ENCODE assay signal across 8 cellular contexts in genomic region chr10:14648936-14649335, GRCh38.
A peak's percentile ranks its signal among the peaks of the same experiment; 100 is the strongest.
DNase-seq lines count a peak whose midpoint lies in the region; ATAC-seq and TF ChIP-seq lines count a peak whose summit lies in the region.

No MANE protein-coding gene starts in this region.

- no peak for TF ChIP-seq EP300 in SK-N-SH (IDR thresholded peaks at IDR 0.05; ENCODE audit: borderline replicate concordance in 1 of 2, low read depth in 1 of 2, low read length in 1 of 2)

- no peaks in the 10 kb centered on the region for H3K79me2 ChIP-seq in SK-N-SH (ENCODE audit: insufficient read depth)

- H3K27me3 ChIP-seq in SK-N-SH (ENCODE audit: insufficient read depth), result no peaks in the 10 kb centered on the region
- H3K27me3 ChIP-seq in spleen (replicated peaks in 1 of 7), result no peaks in the 10 kb centered on the region

- H3K27ac ChIP-seq in SK-N-SH (ENCODE audit: low read depth in 2 of 2, low read length in 1 of 2) (peak overlapping the region in 1 of 2 experiments; percentile 80; a peak in 2 of 4 replicates), RWPE1 (no peak overlapping the region), spleen (peak overlapping the region; percentile 68 to 87 (median 86))

- H3K4me2 ChIP-seq in SK-N-SH, result peak overlapping the region; percentile 48; the same call in 1 of the 2 replicates

- TF ChIP-seq CTCF in SK-N-SH (IDR thresholded peaks at IDR 0.05) (no peak), RWPE1 (conservative IDR thresholded peaks at IDR 0.05; ENCODE audit: low read depth) (no peak), fibroblast of villous mesenchyme (IDR thresholded peaks at IDR 0.05; ENCODE audit: insufficient read depth, low read depth, low read length) (no peak), spleen (IDR thresholded peaks at IDR 0.05 in 8 of 11, conservative IDR thresholded peaks at IDR 0.05 in 3 of 11) (no peak)

- POLR2A ChIA-PET in SK-N-SH (lab: Yijun Ruan, JAX) (no interaction called here), RWPE1 (lab: Yijun Ruan, JAX; ENCODE audit: low non-redundant PET) (no interaction called here)

- CTCF ChIA-PET in SK-N-SH (lab: Yijun Ruan, JAX), result interaction anchor here (0.7 to 1.4 kb wide), 3 partner anchors 9 to 41 kb away, joined by 3 read pairs; no protein-coding TSS in a partner anchor
- CTCF ChIA-PET in RWPE1 (lab: Yijun Ruan, JAX), result no interaction called here

- DNase-seq in SK-N-SH, result no peak
- peak; percentile 12 for DNase-seq in RWPE1 (ENCODE audit: low spot score)
- DNase-seq in fibroblast of villous mesenchyme (ENCODE audit: low read depth), result peak; percentile 32
- DNase-seq in spleen, result no peak
- DNase-seq in ureter (ENCODE audit: low spot score), result no peak

- H3K9me2 ChIP-seq in SK-N-SH, result no peaks in the 10 kb centered on the region

- H3K9ac ChIP-seq in SK-N-SH, result no peak overlapping the region

- no peak for ATAC-seq in SK-N-SH treated with all-trans-retinoic acid at 6 μM for 48 hours
- ATAC-seq in GM18519 (IDR thresholded peaks at IDR 0.05; ENCODE audit: low FRiP score, unreplicated experiment), result no peak
- ATAC-seq in GM21786 (IDR thresholded peaks at IDR 0.05; ENCODE audit: unreplicated experiment), result no peak

- no peaks in the 10 kb centered on the region for H3K9me3 ChIP-seq in SK-N-SH
- H3K9me3 ChIP-seq in spleen, result no peaks in the 10 kb centered on the region

- no peak for TF ChIP-seq POLR2A in spleen (IDR thresholded peaks at IDR 0.05)

- TF ChIP-seq RAD21 in SK-N-SH (IDR thresholded peaks at IDR 0.05; ENCODE audit: low read length), result no peak

- no peaks in the 10 kb centered on the region for H4K20me1 ChIP-seq in SK-N-SH (ENCODE audit: insufficient read depth)

- intact Hi-C loops in spleen (cut with DNase I; ENCODE audit: low total_unique reads), result no loop called here

- H3K36me3 ChIP-seq in SK-N-SH (replicated peaks in 1 of 2; ENCODE audit: control insufficient read depth in 1 of 2, insufficient read depth in 2 of 2, low read length in 1 of 2) (no peaks in the 10 kb centered on the region), spleen (no peaks in the 10 kb centered on the region)

- H3K4me1 ChIP-seq in SK-N-SH (ENCODE audit: control insufficient read depth in 1 of 2, insufficient read depth in 2 of 2, low read depth in 1 of 2, low read length in 1 of 2) (peaks cover 16 to 34% of the 10 kb centered on the region in 2 experiments; a peak in 3 of 4 replicates), spleen (peaks cover 23 to 71% (median 39%) of the 10 kb centered on the region in 6 donors)

- no peak overlapping the region for H2AFZ ChIP-seq in SK-N-SH (ENCODE audit: low read depth)

- no peaks in the 10 kb centered on the region for H3F3A ChIP-seq in SK-N-SH (replicated peaks; ENCODE audit: insufficient read depth)

- WGBS in SK-N-SH (ENCODE audit: low lambda C conversion rate), result 70% methylated on average over 3 of the region's 3 CpGs
- WGBS in spleen, 5 donors, result 58 to 81% (median 71%) methylated on average over 3 of the region's 3 CpGs

- H3K4me3 ChIP-seq in SK-N-SH (ENCODE audit: low read depth in 2 of 2, low read length in 1 of 2), result no peak overlapping the region
- H3K4me3 ChIP-seq in fibroblast of villous mesenchyme (ENCODE audit: low read depth, low read length), result no peak overlapping the region
- peak overlapping the region in 1 of 8 donors; percentile 55 for H3K4me3 ChIP-seq in spleen

TF ChIP-seq in SK-N-SH, 30 proteins besides CTCF, POLR2A, EP300 and RAD21:
- TF ChIP-seq GATA2 (CRISPR knock-in tag; IDR thresholded peaks at IDR 0.05) (no peak), TAF1 (IDR thresholded peaks at IDR 0.05; ENCODE audit: borderline replicate concordance, low read depth, low read length) (no peak), ELF1 (IDR thresholded peaks at IDR 0.05) (no peak), SMC3 (IDR thresholded peaks at IDR 0.05; ENCODE audit: low read depth, low read length) (no peak), FOXM1 (IDR thresholded peaks at IDR 0.05; ENCODE audit: low read depth) (no peak), MEF2A (IDR thresholded peaks at IDR 0.05; ENCODE audit: borderline replicate concordance, low read depth) (no peak)
- TF ChIP-seq, protein P1, sequence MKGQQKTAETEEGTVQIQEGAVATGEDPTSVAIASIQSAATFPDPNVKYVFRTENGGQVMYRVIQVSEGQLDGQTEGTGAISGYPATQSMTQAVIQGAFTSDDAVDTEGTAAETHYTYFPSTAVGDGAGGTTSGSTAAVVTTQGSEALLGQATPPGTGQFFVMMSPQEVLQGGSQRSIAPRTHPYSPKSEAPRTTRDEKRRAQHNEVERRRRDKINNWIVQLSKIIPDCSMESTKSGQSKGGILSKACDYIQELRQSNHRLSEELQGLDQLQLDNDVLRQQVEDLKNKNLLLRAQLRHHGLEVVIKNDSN (IDR thresholded peaks at IDR 0.05; ENCODE audit: borderline replicate concordance, low read depth), result no peak

TF ChIP-seq in SK-N-SH treated with all-trans-retinoic acid at 6 μM for 48 hours, 23 proteins besides CTCF, POLR2A, EP300 and RAD21:
- TF ChIP-seq OSR1 (CRISPR knock-in tag; IDR thresholded peaks at IDR 0.05) (no peak), TCF4 (CRISPR knock-in tag; IDR thresholded peaks at IDR 0.05; ENCODE audit: borderline replicate concordance) (no peak), ZNF70 (CRISPR knock-in tag; IDR thresholded peaks at IDR 0.05) (no peak), CSDC2 (CRISPR knock-in tag; IDR thresholded peaks at IDR 0.05) (no peak), TOX (CRISPR knock-in tag; IDR thresholded peaks at IDR 0.05; ENCODE audit: borderline replicate concordance) (no peak), ZFP30 (CRISPR knock-in tag; IDR thresholded peaks at IDR 0.05) (no peak)
- TF ChIP-seq, protein P2, sequence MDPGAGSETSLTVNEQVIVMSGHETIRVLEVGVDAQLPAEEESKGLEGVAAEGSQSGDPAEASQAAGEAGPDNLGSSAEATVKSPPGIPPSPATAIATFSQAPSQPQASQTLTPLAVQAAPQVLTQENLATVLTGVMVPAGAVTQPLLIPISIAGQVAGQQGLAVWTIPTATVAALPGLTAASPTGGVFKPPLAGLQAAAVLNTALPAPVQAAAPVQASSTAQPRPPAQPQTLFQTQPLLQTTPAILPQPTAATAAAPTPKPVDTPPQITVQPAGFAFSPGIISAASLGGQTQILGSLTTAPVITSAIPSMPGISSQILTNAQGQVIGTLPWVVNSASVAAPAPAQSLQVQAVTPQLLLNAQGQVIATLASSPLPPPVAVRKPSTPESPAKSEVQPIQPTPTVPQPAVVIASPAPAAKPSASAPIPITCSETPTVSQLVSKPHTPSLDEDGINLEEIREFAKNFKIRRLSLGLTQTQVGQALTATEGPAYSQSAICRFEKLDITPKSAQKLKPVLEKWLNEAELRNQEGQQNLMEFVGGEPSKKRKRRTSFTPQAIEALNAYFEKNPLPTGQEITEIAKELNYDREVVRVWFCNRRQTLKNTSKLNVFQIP (CRISPR knock-in tag; IDR thresholded peaks at IDR 0.05; ENCODE audit: borderline replicate concordance, low read depth), result no peak

Comparison
In these comparisons a context has a peak if more than half of its experiments do, and no peak if none do; other contexts are left out.
1. DNase-seq: peak in RWPE1 (single experiment) and fibroblast of villous mesenchyme (single experiment); none in SK-N-SH (single experiment), spleen (single experiment) and ureter (single experiment).